1 cellular context compared by ENCODE assay signal in genomic region chr1:181077576-181078242, GRCh38.
TF ChIP-seq lines count a peak whose summit lies in the region.

No MANE protein-coding gene starts in this region.

TF ChIP-seq in A549, 52 proteins besides CTCF, POLR2A, EP300 and RAD21 (continued from another document):
- TF ChIP-seq ATOH8 (CRISPR knock-in tag; IDR thresholded peaks at IDR 0.05; ENCODE audit: low read depth) (peak; percentile 73; the same call in 1 of the 2 replicates), E2F6 (IDR thresholded peaks at IDR 0.05; ENCODE audit: borderline replicate concordance, low read depth) (no peak), CEBPB (IDR thresholded peaks at IDR 0.05) (no peak), NPAS2 (CRISPR knock-in tag; IDR thresholded peaks at IDR 0.05; ENCODE audit: borderline replicate concordance) (no peak), GATA3 (IDR thresholded peaks at IDR 0.05; ENCODE audit: borderline replicate concordance) (0 out of 2 replicates have a peak, but pooled peaks have one; percentile 14), JUN (IDR thresholded peaks at IDR 0.05) (no peak), FOSL2 (IDR thresholded peaks at IDR 0.05) (0 out of 2 replicates have a peak, but pooled peaks have one; percentile 12), FOSL2 (CRISPR knock-in tag; IDR thresholded peaks at IDR 0.05) (peak; percentile 65), CHD4 (IDR thresholded peaks at IDR 0.05; ENCODE audit: borderline replicate concordance) (no peak), JUNB (IDR thresholded peaks at IDR 0.05) (no peak), SREBF2 (IDR thresholded peaks at IDR 0.05) (no peak), HEYL (CRISPR knock-in tag; IDR thresholded peaks at IDR 0.05) (no peak), BHLHE40 (IDR thresholded peaks at IDR 0.05; ENCODE audit: low read depth, low read length) (no peak), ESRRA (IDR thresholded peaks at IDR 0.05; ENCODE audit: borderline replicate concordance, low read length) (no peak), HOXA7 (CRISPR knock-in tag; IDR thresholded peaks at IDR 0.05) (no peak)
